ENCODE assay signal across 8 cellular contexts in the genomic region with DNA sequence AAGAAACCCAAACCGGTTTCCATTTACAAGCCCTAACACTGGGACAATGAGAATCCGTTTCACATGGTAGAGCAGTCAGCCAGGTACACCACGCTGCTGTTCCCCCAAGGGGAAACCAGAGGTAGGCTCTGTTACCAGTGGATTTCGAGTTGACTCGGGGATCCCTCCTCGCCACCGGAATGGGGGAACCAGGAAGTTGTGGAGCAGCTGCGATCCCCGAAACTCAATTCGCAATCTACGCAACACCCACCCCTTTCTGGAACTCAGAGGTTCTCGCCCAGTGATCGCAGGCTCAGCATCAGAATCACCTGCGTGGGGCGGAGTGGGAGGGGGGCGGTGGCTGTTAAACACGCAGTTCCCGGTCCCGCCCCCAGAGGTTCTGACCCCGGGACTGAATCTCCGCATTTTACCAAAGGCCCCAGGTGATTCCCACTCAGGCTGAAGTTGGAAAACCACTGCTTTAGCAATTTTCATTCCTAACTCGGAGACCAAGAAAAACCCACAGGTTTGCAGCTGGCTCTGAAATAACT. TPM values are rescaled to one million over a fixed set of nuclear protein-coding genes. Genes with fewer than 3 reads are reported as not detected.
A peak's percentile ranks its signal among the peaks of the same experiment; 100 is the strongest.
DNase-seq lines count a peak whose midpoint lies in the region; ATAC-seq and TF ChIP-seq lines count a peak whose summit lies in the region.
"Not testable (repeated sequence)": the region's sequence is repeated elsewhere in the genome, so short reads cannot be mapped to it uniquely, and the experiment has no call there.

No MANE protein-coding gene starts in this region.

- not testable (repeated sequence) for H3K36me3 Mint-ChIP-seq in activated naive CD4-positive, alpha-beta T cell treated with anti-CD3 and anti-CD28 coated beads for 36 hours (ENCODE audit: low read depth)

- H3K9ac ChIP-seq in HUES6 (ENCODE audit: low read length): peak overlapping the region; percentile 74
- H3K9ac ChIP-seq in mesenchymal stem cell (ENCODE audit: low read length): peak overlapping the region; percentile 87

- intact Hi-C loops in activated naive CD4-positive, alpha-beta T cell treated with anti-CD3 and anti-CD28 coated beads for 36 hours (cut with micrococcal nuclease): loop anchor here (1.0 kb wide), 1 partner anchor 49 kb away; the partner anchor contains the start of gene PDPR
- intact Hi-C loops in vagina (cut with DNase I): not testable (repeated sequence)

- not testable (repeated sequence) for H3K36me3 ChIP-seq in HUES6 (ENCODE audit: control insufficient read depth, insufficient read depth, low read length); mesenchymal stem cell (ENCODE audit: control insufficient read depth in 1 of 2, insufficient read depth in 2 of 2, low read depth in 1 of 2, low read length in 2 of 2); vagina

- peak overlapping the region; percentile 84 for H3K4me3 Mint-ChIP-seq in activated naive CD4-positive, alpha-beta T cell treated with anti-CD3 and anti-CD28 coated beads for 36 hours

- not testable (repeated sequence) for H3K23ac ChIP-seq in mesenchymal stem cell (ENCODE audit: low read length in 2 of 2)

- not testable (repeated sequence) for H2BK5ac ChIP-seq in mesenchymal stem cell (ENCODE audit: low read depth, low read length, poor library complexity, severe bottlenecking)

- peak overlapping the region; percentile 50 for H3K27ac Mint-ChIP-seq in activated naive CD4-positive, alpha-beta T cell treated with anti-CD3 and anti-CD28 coated beads for 36 hours

- H3K9me3 Mint-ChIP-seq in activated naive CD4-positive, alpha-beta T cell treated with anti-CD3 and anti-CD28 coated beads for 36 hours: not testable (repeated sequence)

- H3K27me3 Mint-ChIP-seq in activated naive CD4-positive, alpha-beta T cell treated with anti-CD3 and anti-CD28 coated beads for 36 hours (ENCODE audit: low read depth): not testable (repeated sequence)

- H4K91ac ChIP-seq in mesenchymal stem cell (ENCODE audit: low read length): not testable (repeated sequence)

- not testable (repeated sequence) for H3K4me1 ChIP-seq in HUES6 (ENCODE audit: control insufficient read depth, insufficient read depth, low read length); mesenchymal stem cell (ENCODE audit: control insufficient read depth, insufficient read depth, low read depth, low read length)
- peaks cover 19% of the 10 kb centered on the region for H3K4me1 ChIP-seq in vagina

- not testable (repeated sequence) for H2BK120ac ChIP-seq in mesenchymal stem cell (ENCODE audit: low read depth, low read length)

- DNase-seq in T-helper 2 cell: peak; percentile 45 to 73 (median 62)
- peak; percentile 79 for DNase-seq in activated naive CD4-positive, alpha-beta T cell treated with anti-CD3 and anti-CD28 coated beads for 36 hours
- peak; percentile 1 for DNase-seq in fibroblast of gingiva (ENCODE audit: low read depth)
- peak; percentile 43 for DNase-seq in mesenchymal stem cell
- DNase-seq in stimulated activated CD4-positive, alpha-beta T cell treated with anti-CD3 and anti-CD28 coated beads, Interleukin-15, amount 100 ng/mL, for 1 hour (ENCODE audit: low read depth in 1 of 2, low spot score in 1 of 2): peak; percentile 40 to 57
- peak in 1 of 2 donors; percentile 87 for DNase-seq in vagina (ENCODE audit: extremely low spot score in 2 of 2)

- not testable (repeated sequence) for TF ChIP-seq CTCF in vagina (IDR thresholded peaks at IDR 0.05)

- TF ChIP-seq POLR2A in vagina (IDR thresholded peaks at IDR 0.05): not testable (repeated sequence)

- WGBS in mesenchymal stem cell: 4% methylated on average over 16 of the region's 22 CpGs

- H3K14ac ChIP-seq in mesenchymal stem cell (ENCODE audit: low read length in 2 of 2): not testable (repeated sequence)

- H3K18ac ChIP-seq in mesenchymal stem cell (ENCODE audit: low read depth in 1 of 2, low read length in 2 of 2): not testable (repeated sequence)

- not testable (repeated sequence) for H3K27me3 ChIP-seq in HUES6 (ENCODE audit: control insufficient read depth, insufficient read depth, low read length); mesenchymal stem cell (ENCODE audit: control insufficient read depth in 1 of 2, insufficient read depth in 1 of 2, low read length in 2 of 2); vagina

- H2AFZ ChIP-seq in mesenchymal stem cell (ENCODE audit: low read depth, low read length): not testable (repeated sequence)

- H3K79me1 ChIP-seq in mesenchymal stem cell (replicated peaks; ENCODE audit: low read length, poor library complexity, severe bottlenecking): not testable (repeated sequence)

- not testable (repeated sequence) for H2BK15ac ChIP-seq in mesenchymal stem cell (ENCODE audit: low read depth, poor library complexity, severe bottlenecking)

- not testable (repeated sequence) for H3K27ac ChIP-seq in HUES6 (ENCODE audit: low read depth, low read length); mesenchymal stem cell (ENCODE audit: low read length, poor library complexity, severe bottlenecking)
- H3K27ac ChIP-seq in vagina: peak overlapping the region; percentile 90

- H3K4me2 ChIP-seq in mesenchymal stem cell (ENCODE audit: low read length, poor library complexity, severe bottlenecking): peak overlapping the region; percentile 76

- H4K8ac ChIP-seq in mesenchymal stem cell (ENCODE audit: low read length): not testable (repeated sequence)

- ATAC-seq in GM18511 (IDR thresholded peaks at IDR 0.05; ENCODE audit: unreplicated experiment): peak; percentile 21

- not testable (repeated sequence) for H2AK5ac ChIP-seq in mesenchymal stem cell (ENCODE audit: low read length, severe bottlenecking)

- not testable (repeated sequence) for H3K9me3 ChIP-seq in HUES6 (ENCODE audit: control insufficient read depth, insufficient read depth, low read depth, low read length); mesenchymal stem cell (ENCODE audit: control insufficient read depth, low read length); vagina

- H3K4me3 ChIP-seq in HUES6 (ENCODE audit: low read depth, low read length) (peak overlapping the region; percentile 96), mesenchymal stem cell (ENCODE audit: insufficient read depth in 1 of 2, low read depth in 1 of 2, low read length in 2 of 2) (peak overlapping the region; percentile 87), vagina (peak overlapping the region; percentile 73 to 79)

- CTCF ChIA-PET in activated naive CD4-positive, alpha-beta T cell treated with anti-CD3 and anti-CD28 coated beads for 36 hours (lab: Charles Lee): not testable (repeated sequence)

- H2BK12ac ChIP-seq in mesenchymal stem cell (ENCODE audit: low read length in 2 of 2): not testable (repeated sequence)

- H3K4ac ChIP-seq in mesenchymal stem cell (ENCODE audit: low read depth in 1 of 2, low read length in 2 of 2): not testable (repeated sequence)

- H3K4me1 Mint-ChIP-seq in activated naive CD4-positive, alpha-beta T cell treated with anti-CD3 and anti-CD28 coated beads for 36 hours (ENCODE audit: low read depth): peaks cover 11% of the 10 kb centered on the region

RNA-seq across cellular contexts. Expression of gene PDPR, which starts 49.2 kb away (rescaled TPM):
- 10 to 100 TPM; 12.8 to 14.3 TPM for total RNA-seq in activated naive CD4-positive, alpha-beta T cell treated with anti-CD3 and anti-CD28 coated beads for 36 hours
- polyA plus RNA-seq in mesenchymal stem cell (2013, experiment 1 of 2): 12.3 TPM
- polyA plus RNA-seq in mesenchymal stem cell (2013, experiment 2 of 2): 11.2 TPM
- 20.4 TPM for total RNA-seq in vagina
